21 cellular contexts compared by ENCODE assay signal in genomic region chr3:152960684-152961083, GRCh38.
DNase-seq lines count a peak whose midpoint lies in the region; ATAC-seq, FAIRE-seq and TF ChIP-seq lines count a peak whose summit lies in the region.
"Had no signal": no experiment of that assay in that cellular context is flagged by ENCODE, and none has a peak within 500 bp of the region (broad histone marks: within the 10 kb centered on the region; RNA-seq: fewer than 3 reads in every experiment).

No MANE protein-coding gene starts in this region.

- H3K27me3 ChIP-seq in SJCRH30 (no peaks in the 10 kb centered on the region), right cardiac atrium (ENCODE audit: control insufficient read depth, insufficient read depth) (no peaks in the 10 kb centered on the region)
- H3K27me3 ChIP-seq: heart right ventricle, pancreas, tibial artery had no signal

- H3K4me1 ChIP-seq in A549, result peaks cover 30% of the 10 kb centered on the region
- no peaks in the 10 kb centered on the region for H3K4me1 ChIP-seq in SJCRH30
- no peaks in the 10 kb centered on the region for H3K4me1 ChIP-seq in right cardiac atrium (ENCODE audit: control insufficient read depth, insufficient read depth, low read length)
- H3K4me1 ChIP-seq: heart right ventricle, tibial artery had no signal

- FAIRE-seq in A549 (lab: Jason Lieb, UNC), result no peak
- FAIRE-seq: frontal cortex, pancreas had no signal

- no peak for TF ChIP-seq RAD21 in A549 (conservative IDR thresholded peaks at IDR 0.05 in 1 of 2, IDR thresholded peaks at IDR 0.05 in 1 of 2)

- ATAC-seq in A549 (peak in 1 of 2 experiments; percentile 56; a peak in 3 of 6 replicates), right cardiac atrium (no peak)
- ATAC-seq: activated CD8-positive, alpha-beta T cell treated with anti-CD3 and anti-CD28 coated beads, Interleukin-2, amount 10 ng/mL, durations not matched to agents 7 days and 5 days had no signal

- POLR2A ChIA-PET in A549 (lab: Yijun Ruan, JAX), result no interaction called here

- intact Hi-C loops in right cardiac atrium (cut with DNase I), result no loop called here

- CTCF ChIA-PET in A549 (lab: Yijun Ruan, JAX), result interaction anchor here (0.6 to 2.3 kb wide), 10 partner anchors 8 to 1669 kb away, joined by 3 to 9 read pairs (median 4); partner anchors contain the start of gene P2RY1

- TF ChIP-seq CTCF in A549 (IDR thresholded peaks at IDR 0.05) (no peak), choroid plexus epithelial cell (conservative IDR thresholded peaks at IDR 0.05; ENCODE audit: low read depth, low read length) (no peak)

- DNase-seq in A549 (ENCODE audit: low read depth in 1 of 2, low spot score in 1 of 2) (peak in 1 of 2 experiments; percentile 10), NCI-H226 (peak; percentile 19), choroid plexus epithelial cell (ENCODE audit: low read depth) (peak; percentile 55), kidney tubule cell (ENCODE audit: low spot score) (peak; percentile 35), NCI-H2171 (lab: John Stamatoyannopoulos, UW) (no peak), NOMO-1 (lab: John Stamatoyannopoulos, UW; ENCODE audit: unreplicated experiment in 2 of 2) (no peak), SJCRH30 (no peak), right cardiac atrium (no peak)
- DNase-seq: activated CD4-positive, alpha-beta T cell treated with anti-CD3 and anti-CD28 coated beads for 1 hour; activated CD8-positive, alpha-beta T cell treated with anti-CD3 and anti-CD28 coated beads, Interleukin-2, amount 10 ng/mL, durations not matched to agents 7 days and 5 days; CD4-positive, alpha-beta T cell; effector CD8-positive, alpha-beta T cell; heart right ventricle; NCI-H1092 treated with DMSO at 0.1 percent for 48 hours; NCI-H1694 treated with DMSO at 0.1 percent for 48 hours; NCI-H510A treated with DMSO at 0.1 percent for 48 hours; retina; SHP77; tibial artery had no signal

- no peak for TF ChIP-seq EP300 in A549 (IDR thresholded peaks at IDR 0.05)

- H3K9me3 ChIP-seq in A549, result no peaks in the 10 kb centered on the region
- no peaks in the 10 kb centered on the region for H3K9me3 ChIP-seq in SJCRH30 (replicated peaks)
- no peaks in the 10 kb centered on the region for H3K9me3 ChIP-seq in right cardiac atrium (ENCODE audit: control insufficient read depth, low read length)
- H3K9me3 ChIP-seq: heart right ventricle, pancreas, tibial artery had no signal

- H3K27ac ChIP-seq in A549 (peak overlapping the region in 1 of 2 experiments; percentile 3; a peak in 1 of 6 replicates), SJCRH30 (no peak overlapping the region), right cardiac atrium (ENCODE audit: low read length) (no peak overlapping the region)
- H3K27ac ChIP-seq: heart right ventricle, tibial artery had no signal

- no peaks in the 10 kb centered on the region for H3K36me3 ChIP-seq in SJCRH30
- H3K36me3 ChIP-seq: heart right ventricle, pancreas, tibial artery had no signal

- H3K4me2 ChIP-seq in A549, result peak overlapping the region; percentile 64

- TF ChIP-seq POLR2A in A549 (IDR thresholded peaks at IDR 0.05; ENCODE audit: low read length), result no peak

- 4% methylated on average over 3 of the region's 3 CpGs for WGBS in A549 (ENCODE audit: missing lambda C conversion rate)
- WGBS in right cardiac atrium, result 74% methylated on average over 3 of the region's 3 CpGs

- H3K4me3 ChIP-seq in A549 (no peak overlapping the region), choroid plexus epithelial cell (ENCODE audit: low read depth, low read length) (no peak overlapping the region), SJCRH30 (no peak overlapping the region), right cardiac atrium (ENCODE audit: low read length) (no peak overlapping the region)
- H3K4me3 ChIP-seq: heart right ventricle, pancreas, tibial artery had no signal

TF ChIP-seq in A549, 52 proteins besides CTCF, POLR2A, EP300 and RAD21:
- TF ChIP-seq, protein P1, sequence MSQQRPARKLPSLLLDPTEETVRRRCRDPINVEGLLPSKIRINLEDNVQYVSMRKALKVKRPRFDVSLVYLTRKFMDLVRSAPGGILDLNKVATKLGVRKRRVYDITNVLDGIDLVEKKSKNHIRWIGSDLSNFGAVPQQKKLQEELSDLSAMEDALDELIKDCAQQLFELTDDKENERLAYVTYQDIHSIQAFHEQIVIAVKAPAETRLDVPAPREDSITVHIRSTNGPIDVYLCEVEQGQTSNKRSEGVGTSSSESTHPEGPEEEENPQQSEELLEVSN (IDR thresholded peaks at IDR 0.05; ENCODE audit: borderline replicate concordance, low read depth), result no peak
- TF ChIP-seq CBX8 (IDR thresholded peaks at IDR 0.05) (no peak), TP53 (CRISPR knock-in tag; IDR thresholded peaks at IDR 0.05) (no peak), CHD4 (IDR thresholded peaks at IDR 0.05; ENCODE audit: borderline replicate concordance) (no peak), ELK1 (IDR thresholded peaks at IDR 0.05; ENCODE audit: low read depth, low read length) (no peak), MYC (IDR thresholded peaks at IDR 0.05; ENCODE audit: borderline replicate concordance, low read length) (no peak), NR3C1 (IDR thresholded peaks at IDR 0.05) (no peak), JUNB (IDR thresholded peaks at IDR 0.05) (no peak), HOXB5 (CRISPR knock-in tag; IDR thresholded peaks at IDR 0.05) (no peak), FOSL2 (IDR thresholded peaks at IDR 0.05) (no peak), FOSL2 (CRISPR knock-in tag; IDR thresholded peaks at IDR 0.05) (no peak), MAZ (IDR thresholded peaks at IDR 0.05; ENCODE audit: borderline replicate concordance, low read depth, low read length) (no peak), SMC3 (IDR thresholded peaks at IDR 0.05) (no peak)
- TF ChIP-seq, protein P2, sequence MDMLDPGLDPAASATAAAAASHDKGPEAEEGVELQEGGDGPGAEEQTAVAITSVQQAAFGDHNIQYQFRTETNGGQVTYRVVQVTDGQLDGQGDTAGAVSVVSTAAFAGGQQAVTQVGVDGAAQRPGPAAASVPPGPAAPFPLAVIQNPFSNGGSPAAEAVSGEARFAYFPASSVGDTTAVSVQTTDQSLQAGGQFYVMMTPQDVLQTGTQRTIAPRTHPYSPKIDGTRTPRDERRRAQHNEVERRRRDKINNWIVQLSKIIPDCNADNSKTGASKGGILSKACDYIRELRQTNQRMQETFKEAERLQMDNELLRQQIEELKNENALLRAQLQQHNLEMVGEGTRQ (IDR thresholded peaks at IDR 0.05), result no peak

Comparison
In these comparisons a context has a peak if more than half of its experiments do, and no peak if none do; other contexts are left out.
1. DNase-seq: peak in NCI-H226 (single experiment), choroid plexus epithelial cell (single experiment) and kidney tubule cell (single experiment); none in NCI-H2171 (single experiment), NOMO-1 (0 of 2), SJCRH30 (0 of 2) and right cardiac atrium (0 of 3).